ENCODE assay signal across 9 cellular contexts in the genomic region with DNA sequence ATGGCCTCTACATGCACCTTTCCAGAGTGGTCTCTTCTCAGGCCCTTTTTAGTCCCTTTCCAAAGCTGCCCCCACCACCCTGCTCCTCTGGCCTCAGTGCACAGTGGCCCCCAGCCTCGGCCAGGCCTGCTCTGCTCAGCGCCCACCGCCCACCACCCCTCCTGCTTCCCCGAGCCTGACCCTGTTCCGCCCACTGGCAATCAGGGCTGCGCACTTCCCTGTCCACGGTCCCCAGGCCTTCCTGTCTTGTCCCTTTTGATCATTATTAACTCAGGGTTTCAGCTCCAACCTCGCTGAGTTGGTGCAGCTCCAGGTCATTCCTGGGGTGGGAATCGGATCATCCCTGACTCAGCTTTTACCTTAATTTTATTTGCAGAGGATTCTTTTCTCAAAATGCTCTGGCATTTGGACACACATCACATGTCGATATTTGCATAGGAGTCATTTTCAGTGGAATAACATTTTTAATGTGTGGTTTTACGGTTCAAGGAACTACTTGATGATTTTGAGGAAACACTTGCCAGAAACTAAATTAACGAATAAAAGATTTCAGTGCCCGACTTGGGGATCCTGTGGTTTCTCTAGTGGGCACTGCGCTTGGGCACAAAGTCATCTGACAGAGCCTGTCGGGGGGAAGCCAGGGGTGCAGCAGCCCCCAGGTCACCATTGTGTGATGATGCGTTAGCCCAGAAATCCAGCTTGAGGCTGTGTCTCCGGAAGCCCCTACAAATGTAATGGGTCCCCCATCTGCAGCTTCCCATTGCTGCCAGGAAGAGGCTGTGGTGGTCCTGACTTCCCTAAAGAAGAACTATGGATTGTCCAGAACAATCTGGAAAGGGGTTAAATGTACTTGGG. TPM values are rescaled to one million over a fixed set of nuclear protein-coding genes. Genes with fewer than 3 reads are reported as not detected.
A peak's percentile ranks its signal among the peaks of the same experiment; 100 is the strongest.
DNase-seq lines count a peak whose midpoint lies in the region; ATAC-seq, FAIRE-seq and TF ChIP-seq lines count a peak whose summit lies in the region.
"Had no signal": no experiment of that assay in that cellular context is flagged by ENCODE, and none has a peak within 500 bp of the region (broad histone marks: within the 10 kb centered on the region; RNA-seq: fewer than 3 reads in every experiment).

No MANE protein-coding gene starts in this region.

- H3K9ac ChIP-seq in kidney (ENCODE audit: low read length in 2 of 2), result no peak overlapping the region

- no peaks in the 10 kb centered on the region for H3K9me3 ChIP-seq in kidney (ENCODE audit: control insufficient read depth in 1 of 2, low read length in 2 of 2)

- intact Hi-C loops in kidney (cut with DNase I), result no loop called here

- peak; percentile 68 for DNase-seq in ACHN
- no peak for DNase-seq in RWPE1 (ENCODE audit: low spot score)
- peak; percentile 66 for DNase-seq in kidney
- DNase-seq in DMS 273 (lab: John Stamatoyannopoulos, UW; ENCODE audit: unreplicated experiment), result no peak
- no peak for DNase-seq in NCI-H510A (lab: John Stamatoyannopoulos, UW)
- DNase-seq in stimulated activated naive CD4-positive, alpha-beta T cell treated with Interleukin-2 at 50 U/mL for 16 hours (lab: John Stamatoyannopoulos, UW), result no peak
- DNase-seq: activated naive CD4-positive, alpha-beta T cell treated with anti-CD3 and anti-CD28 coated beads, Interleukin-2, amount 50 U/mL, for 16 hours had no signal

- peak overlapping the region; percentile 38 for H3K27ac ChIP-seq in RWPE1
- H3K27ac ChIP-seq in kidney (ENCODE audit: low read depth in 2 of 2, low read length in 2 of 2), result no peak overlapping the region

- TF ChIP-seq CTCF in RWPE1 (conservative IDR thresholded peaks at IDR 0.05; ENCODE audit: low read depth), result no peak
- no peak for TF ChIP-seq CTCF in kidney (IDR thresholded peaks at IDR 0.05; ENCODE audit: borderline replicate concordance, extremely low read depth, insufficient read depth)

- H3K36me3 ChIP-seq in kidney (ENCODE audit: control insufficient read depth in 1 of 2, insufficient read depth in 2 of 2, low read length in 2 of 2), result peaks cover 0 to 2% of the 10 kb centered on the region in 2 donors

- CTCF ChIA-PET in RWPE1 (lab: Yijun Ruan, JAX), result interaction anchor here (1.2 kb wide), 1 partner anchor 241 kb away, joined by 4 read pairs; no protein-coding TSS in a partner anchor

- no peak overlapping the region for H3K4me3 ChIP-seq in kidney (ENCODE audit: low read length in 2 of 2)

- ATAC-seq in GM21390 (IDR thresholded peaks at IDR 0.05; ENCODE audit: unreplicated experiment) (peak; percentile 17), HG03196 (IDR thresholded peaks at IDR 0.05; ENCODE audit: unreplicated experiment) (no peak)

- in situ Hi-C loops in ACHN (cut with HindIII; ENCODE audit: low pct_ligation_motif_present, low pct_unique_long_range_greater_than_20kb, low sequenced_read_pairs), result no loop called here

- POLR2A ChIA-PET in RWPE1 (lab: Yijun Ruan, JAX; ENCODE audit: low non-redundant PET), result no interaction called here

- FAIRE-seq in kidney (lab: Jason Lieb, UNC), result no peak

- no peaks in the 10 kb centered on the region for H3K4me1 ChIP-seq in kidney (ENCODE audit: control insufficient read depth in 1 of 2, insufficient read depth in 1 of 2, low read depth in 1 of 2, low read length in 2 of 2)

RNA-seq across cellular contexts. Expression of gene ESPNL, which starts 1.1 kb away (rescaled TPM):
- 2.7 TPM for total RNA-seq in kidney
- polyA plus RNA-seq in kidney (ENCODE audit: insufficient read depth, low read depth, low replicate concordance), result 0.28 TPM

RNA-seq across cellular contexts. Expression of gene SCLY, which starts 38.3 kb away (rescaled TPM):
- total RNA-seq in kidney, result 18.3 TPM
- 21.9 TPM for polyA plus RNA-seq in kidney (ENCODE audit: insufficient read depth, low read depth, low replicate concordance)

RNA-seq across cellular contexts. Expression of gene KLHL30, which starts 39.4 kb away (rescaled TPM):
- 5.7 TPM for total RNA-seq in kidney
- polyA plus RNA-seq in kidney (ENCODE audit: insufficient read depth, low read depth, low replicate concordance), result 0.24 TPM

RNA-seq across cellular contexts. Expression of gene ERFE, which starts 59.7 kb away (rescaled TPM):
- total RNA-seq in kidney, result 61.4 TPM
- polyA plus RNA-seq in kidney (ENCODE audit: insufficient read depth, low read depth, low replicate concordance), result 1.6 TPM

Comparison
In these comparisons a context has a peak if more than half of its experiments do, and no peak if none do; other contexts are left out.
1. DNase-seq: peak in ACHN (single experiment) and kidney (single experiment); none in RWPE1 (single experiment), DMS 273 (single experiment), NCI-H510A (single experiment) and stimulated activated naive CD4-positive, alpha-beta T cell treated with Interleukin-2 at 50 U/mL for 16 hours (single experiment).